11 cellular contexts compared by ENCODE assay signal in genomic region chr22:46748948-46749681, GRCh38. TPM values are rescaled to one million over a fixed set of nuclear protein-coding genes. Genes with fewer than 3 reads are reported as not detected.
DNase-seq lines count a peak whose midpoint lies in the region; ATAC-seq, FAIRE-seq and TF ChIP-seq lines count a peak whose summit lies in the region.
"Had no signal": no experiment of that assay in that cellular context is flagged by ENCODE, and none has a peak within 500 bp of the region (broad histone marks: within the 10 kb centered on the region; RNA-seq: fewer than 3 reads in every experiment).

No MANE protein-coding gene starts in this region.

- peak; percentile 37 for TF ChIP-seq POLR2A in endothelial cell of umbilical vein (IDR thresholded peaks at IDR 0.05; ENCODE audit: low read depth, low read length)

- TF ChIP-seq CTCF in H9 (conservative IDR thresholded peaks at IDR 0.05) (no peak), endothelial cell of umbilical vein (IDR thresholded peaks at IDR 0.05; ENCODE audit: extremely low read depth in 1 of 2, insufficient read depth in 1 of 2, low read depth in 1 of 2, low read length in 2 of 2) (no peak)

- no peak overlapping the region for H2AK5ac ChIP-seq in H9 (ENCODE audit: insufficient read length, low read length)

- H3K79me2 ChIP-seq in H9 (ENCODE audit: insufficient read depth, low read length): no peaks in the 10 kb centered on the region
- H3K79me2 ChIP-seq in endothelial cell of umbilical vein (ENCODE audit: control insufficient read depth, insufficient read depth, low read length): no peaks in the 10 kb centered on the region

- H3K27me3 ChIP-seq in H9 (ENCODE audit: insufficient read depth, low read length) (no peaks in the 10 kb centered on the region), endothelial cell of umbilical vein (ENCODE audit: control insufficient read depth in 2 of 2, insufficient read depth in 2 of 2, low read length in 2 of 2) (no peaks in the 10 kb centered on the region)

- no peaks in the 10 kb centered on the region for H3K9me3 ChIP-seq in H9 (ENCODE audit: control insufficient read depth, low read depth, low read length)
- H3K9me3 ChIP-seq in endothelial cell of umbilical vein (replicated peaks; ENCODE audit: control insufficient read depth, insufficient read depth, low read length): no peaks in the 10 kb centered on the region

- dilution Hi-C loops in endothelial cell of umbilical vein (cut with MboI; ENCODE audit: extremely low pct_ligation_motif_present, low sequenced_read_pairs): no loop called here

- no peak overlapping the region for H3K56ac ChIP-seq in H9 (ENCODE audit: insufficient read length, low read depth, low read length)

- DNase-seq in H9 (no peak), endothelial cell of umbilical vein (ENCODE audit: low read depth, low spot score) (peak; percentile 91), hippocampal formation (lab: John Stamatoyannopoulos, UW) (no peak), NCI-H524 treated with DMSO at 0.1 percent for 48 hours (lab: John Stamatoyannopoulos, UW) (no peak)
- DNase-seq in activated CD4-positive, alpha-beta T cell treated with anti-CD3 and anti-CD28 coated beads, Interleukin-2, amount 10 ng/mL, durations not matched to agents 7 days and 5 days: peak; percentile 68
- DNase-seq in stimulated activated CD4-positive, alpha-beta T cell treated with anti-CD3 and anti-CD28 coated beads, Interleukin-1b, Interleukin-23, amount 100 ng/mL, for 48 hours: peak; percentile 56
- DNase-seq: NCI-H524 had no signal

- H3K4me1 ChIP-seq in H9 (ENCODE audit: insufficient read depth, low read length) (no peaks in the 10 kb centered on the region), endothelial cell of umbilical vein (ENCODE audit: control insufficient read depth, extremely low read depth, insufficient read depth, low read length) (peaks cover 46% of the 10 kb centered on the region)

- H2BK120ac ChIP-seq in H9 (ENCODE audit: low read depth, low read length, poor library complexity, severe bottlenecking): no peak overlapping the region

- H2AFZ ChIP-seq in H9 (ENCODE audit: low read length) (no peak overlapping the region), endothelial cell of umbilical vein (ENCODE audit: low read depth, low read length) (peak overlapping the region; percentile 55)

- H3K36me3 ChIP-seq in endothelial cell of umbilical vein (ENCODE audit: control insufficient read depth in 2 of 2, extremely low read depth in 1 of 2, insufficient read depth in 2 of 2, low read length in 2 of 2): no peaks in the 10 kb centered on the region
- H3K36me3 ChIP-seq: cardiac muscle cell had no signal

- peak overlapping the region in 2 of 3 experiments; percentile 73 to 93; a peak in 2 of 7 replicates for H3K27ac Mint-ChIP-seq in H9
- peak overlapping the region; percentile 96 for H3K27ac Mint-ChIP-seq in activated CD4-positive, alpha-beta T cell treated with anti-CD3 and anti-CD28 coated beads, Interleukin-2, amount 10 ng/mL, durations not matched to agents 7 days and 5 days
- H3K27ac Mint-ChIP-seq: progenitor cell of endocrine pancreas had no signal

- no peak overlapping the region for H2BK5ac ChIP-seq in H9 (ENCODE audit: insufficient read length, low read length)

- no peak overlapping the region for H3K14ac ChIP-seq in H9 (ENCODE audit: insufficient read depth, low read length)

- BruUV-seq in endothelial cell of umbilical vein (replicated peaks; lab: Mats Ljungman, UMichigan): no TSS peak

- H3K4me2 ChIP-seq in H9 (ENCODE audit: insufficient read depth, insufficient read length, low read length) (no peak overlapping the region), endothelial cell of umbilical vein (ENCODE audit: insufficient read depth, low read length) (peak overlapping the region; percentile 61)

- H4K8ac ChIP-seq in H9 (replicated peaks; ENCODE audit: insufficient read length, low read depth, low read length): no peak overlapping the region

- H3K9ac ChIP-seq in H9 (ENCODE audit: extremely low read depth, insufficient read length, low read length): no peak overlapping the region
- H3K9ac ChIP-seq in endothelial cell of umbilical vein (replicated peaks; ENCODE audit: extremely low read depth, insufficient read depth, low read length): peak overlapping the region; percentile 53

- H3K36me3 Mint-ChIP-seq in H9 (ENCODE audit: insufficient read depth in 1 of 3, low read depth in 3 of 3): 0 out of 7 replicates have a peak, but pooled peaks cover 0 to under 1% (median 0%) of the 10 kb centered on the region in 3 experiments
- no peaks in the 10 kb centered on the region for H3K36me3 Mint-ChIP-seq in activated CD4-positive, alpha-beta T cell treated with anti-CD3 and anti-CD28 coated beads, Interleukin-2, amount 10 ng/mL, durations not matched to agents 7 days and 5 days (ENCODE audit: low read depth)

- H3T11ph ChIP-seq in H9 (ENCODE audit: low read length): no peak overlapping the region

- no peaks in the 10 kb centered on the region for H3K23me2 ChIP-seq in H9 (ENCODE audit: insufficient read length, low read depth, low read length, poor library complexity, severe bottlenecking)

- ATAC-seq in HG03175 (IDR thresholded peaks at IDR 0.05; ENCODE audit: unreplicated experiment): no peak
- no peak for ATAC-seq in GM21390 (IDR thresholded peaks at IDR 0.05; ENCODE audit: unreplicated experiment)

- no peak overlapping the region for H3K4me3 ChIP-seq in endothelial cell of umbilical vein (replicated peaks in 1 of 3; ENCODE audit: insufficient read depth in 1 of 3, low read depth in 1 of 3, low read length in 3 of 3)
- H3K4me3 ChIP-seq: cardiac muscle cell had no signal

- POLR2A ChIA-PET in activated CD4-positive, alpha-beta T cell treated with anti-CD3 and anti-CD28 coated beads, Interleukin-2, amount 10 ng/mL, durations not matched to agents 7 days and 5 days (lab: Charles Lee): interaction anchor here (0.6 to 1.0 kb wide), 2 partner anchors 14 to 42 kb away, joined by 3 to 4 read pairs; partner anchors contain the start of gene TBC1D22A
- POLR2A ChIA-PET in endothelial cell of umbilical vein (lab: Charles Lee): interaction anchor here (1.8 kb wide), 1 partner anchor 13 kb away, joined by 5 read pairs; the partner anchor contains the start of gene TBC1D22A

- H3K9me3 Mint-ChIP-seq in H9: peaks cover 0 to under 1% of the 10 kb centered on the region in 2 experiments; a peak in 3 of 5 replicates
- no peaks in the 10 kb centered on the region for H3K9me3 Mint-ChIP-seq in activated CD4-positive, alpha-beta T cell treated with anti-CD3 and anti-CD28 coated beads, Interleukin-2, amount 10 ng/mL, durations not matched to agents 7 days and 5 days

- H2BK15ac ChIP-seq in H9 (ENCODE audit: low read depth, low read length): no peak overlapping the region

- H3K9me1 ChIP-seq in endothelial cell of umbilical vein (replicated peaks; ENCODE audit: control insufficient read depth, extremely low read depth, insufficient read depth, low read length): no peaks in the 10 kb centered on the region

- H3K27ac ChIP-seq in H9 (ENCODE audit: insufficient read length, low read depth, low read length): no peak overlapping the region
- peak overlapping the region; percentile 90 for H3K27ac ChIP-seq in endothelial cell of umbilical vein (ENCODE audit: insufficient read depth, low read depth, low read length)
- H3K27ac ChIP-seq: cardiac muscle cell had no signal

- no peak overlapping the region for H2BK12ac ChIP-seq in H9 (ENCODE audit: insufficient read length, low read depth, low read length)

- CTCF ChIA-PET in activated CD4-positive, alpha-beta T cell treated with anti-CD3 and anti-CD28 coated beads, Interleukin-2, amount 10 ng/mL, durations not matched to agents 7 days and 5 days (lab: Charles Lee): interaction anchor here (0.8 to 3.5 kb wide), 4 partner anchors 9 to 16 kb away, joined by 3 to 15 read pairs (median 5); partner anchors contain the start of gene TBC1D22A
- CTCF ChIA-PET in endothelial cell of umbilical vein (lab: Charles Lee): interaction anchor here (1.1 to 1.5 kb wide), 5 partner anchors 8 to 28 kb away, joined by 3 to 9 read pairs (median 8); no protein-coding TSS in a partner anchor

- H3K27me3 Mint-ChIP-seq in H9 (ENCODE audit: low read depth): peaks cover 42% of the 10 kb centered on the region
- no peaks in the 10 kb centered on the region for H3K27me3 Mint-ChIP-seq in activated CD4-positive, alpha-beta T cell treated with anti-CD3 and anti-CD28 coated beads, Interleukin-2, amount 10 ng/mL, durations not matched to agents 7 days and 5 days

- intact Hi-C loops in endothelial cell of umbilical vein (cut with micrococcal nuclease): loop anchor here (1.0 kb wide), 1 partner anchor 11 kb away; the partner anchor contains the start of gene CERK

- no peak overlapping the region for H3K23ac ChIP-seq in H9 (ENCODE audit: insufficient read length, low read depth, low read length)

- H3K4me3 Mint-ChIP-seq in H9: no peak overlapping the region; a peak in 1 of 5 replicates
- H3K4me3 Mint-ChIP-seq in activated CD4-positive, alpha-beta T cell treated with anti-CD3 and anti-CD28 coated beads, Interleukin-2, amount 10 ng/mL, durations not matched to agents 7 days and 5 days: peak overlapping the region; percentile 60

- H2BK20ac ChIP-seq in H9 (ENCODE audit: low read depth, low read length, poor library complexity, severe bottlenecking): no peak overlapping the region

- WGBS in H9 (ENCODE audit: extremely low coverage, insufficient read length, low lambda C conversion rate): no CpG with 5 or more reads among the region's 14 CpGs

- peak; percentile 97 for FAIRE-seq in endothelial cell of umbilical vein (lab: Jason Lieb, UNC)

- no peak overlapping the region for H3K4ac ChIP-seq in H9 (ENCODE audit: low read depth, low read length)

- no peaks in the 10 kb centered on the region for H3K4me1 Mint-ChIP-seq in H9
- peaks cover 24% of the 10 kb centered on the region for H3K4me1 Mint-ChIP-seq in activated CD4-positive, alpha-beta T cell treated with anti-CD3 and anti-CD28 coated beads, Interleukin-2, amount 10 ng/mL, durations not matched to agents 7 days and 5 days

- H4K5ac ChIP-seq in H9 (ENCODE audit: insufficient read length, low read depth, low read length): no peak overlapping the region

- no peak overlapping the region for H4K91ac ChIP-seq in H9 (ENCODE audit: insufficient read length, low read depth, low read length)

- H3K18ac ChIP-seq in H9 (ENCODE audit: insufficient read length, low read depth, low read length): no peak overlapping the region

- no peaks in the 10 kb centered on the region for H3K79me1 ChIP-seq in H9 (ENCODE audit: insufficient read depth, low read depth, low read length, poor library complexity, severe bottlenecking)

- H4K20me1 ChIP-seq in H9 (ENCODE audit: control insufficient read depth, insufficient read depth, insufficient read length): no peaks in the 10 kb centered on the region
- no peaks in the 10 kb centered on the region for H4K20me1 ChIP-seq in endothelial cell of umbilical vein (replicated peaks; ENCODE audit: control insufficient read depth, extremely low read depth, insufficient read depth, low read length)

RNA-seq across cellular contexts. Expression of gene CERK, which starts 11.1 kb away (rescaled TPM):
- 46.3 and 47.1 TPM in 2 replicates for total RNA-seq in H9 (2021)
- 10 to 100 TPM; 41.8 to 47.1 TPM for total RNA-seq in activated CD4-positive, alpha-beta T cell treated with anti-CD3 and anti-CD28 coated beads, Interleukin-2, amount 10 ng/mL, durations not matched to agents 7 days and 5 days
- total RNA-seq in endothelial cell of umbilical vein: 88.0 and 104 TPM in 2 replicates
- 44.1 and 61.1 TPM in 2 replicates for polyA plus RNA-seq in endothelial cell of umbilical vein
- 50.7 and 54.4 TPM in 2 replicates for polyA plus RNA-seq in endothelial cell of umbilical vein (2011; cell fraction: cytosol; rRNA removed)
- 68.9 and 69.2 TPM in 2 replicates for polyA plus RNA-seq in endothelial cell of umbilical vein (2011; cell fraction: nucleus; rRNA removed)
- 59.7 and 68.3 TPM in 2 replicates for polyA plus RNA-seq in endothelial cell of umbilical vein (2012)
- polyA minus RNA-seq in endothelial cell of umbilical vein: 115 and 119 TPM in 2 replicates
- polyA minus RNA-seq in endothelial cell of umbilical vein (2011; cell fraction: cytosol; rRNA and poly(A)+ RNA removed): 11.3 TPM
- polyA minus RNA-seq in endothelial cell of umbilical vein (2011; cell fraction: nucleus; rRNA and poly(A)+ RNA removed): 51.1 and 53.1 TPM in 2 replicates

RNA-seq across cellular contexts. Expression of gene TBC1D22A, which starts 13.3 kb away (rescaled TPM):
- total RNA-seq in H9 (2021) (19.3 and 20.8 TPM in 2 replicates), endothelial cell of umbilical vein (32.4 and 32.9 TPM in 2 replicates)
- total RNA-seq in activated CD4-positive, alpha-beta T cell treated with anti-CD3 and anti-CD28 coated beads, Interleukin-2, amount 10 ng/mL, durations not matched to agents 7 days and 5 days: 10 to 100 TPM; 34.1 to 39.2 TPM
- 23.2 and 26.1 TPM in 2 replicates for polyA plus RNA-seq in endothelial cell of umbilical vein
- 21.4 and 21.7 TPM in 2 replicates for polyA plus RNA-seq in endothelial cell of umbilical vein (2011; cell fraction: cytosol; rRNA removed)
- 18.9 and 19.7 TPM in 2 replicates for polyA plus RNA-seq in endothelial cell of umbilical vein (2011; cell fraction: nucleus; rRNA removed)
- 19.8 and 23.4 TPM in 2 replicates for polyA plus RNA-seq in endothelial cell of umbilical vein (2012)
- polyA minus RNA-seq in endothelial cell of umbilical vein: 25.6 and 29.5 TPM in 2 replicates
- 7.7 TPM for polyA minus RNA-seq in endothelial cell of umbilical vein (2011; cell fraction: cytosol; rRNA and poly(A)+ RNA removed)
- 24.2 and 29.1 TPM in 2 replicates for polyA minus RNA-seq in endothelial cell of umbilical vein (2011; cell fraction: nucleus; rRNA and poly(A)+ RNA removed)

Comparison
In these comparisons a context has a peak if more than half of its experiments do, and no peak if none do; other contexts are left out.
1. DNase-seq: peak in activated CD4-positive, alpha-beta T cell treated with anti-CD3 and anti-CD28 coated beads, Interleukin-2, amount 10 ng/mL, durations not matched to agents 7 days and 5 days (single experiment), endothelial cell of umbilical vein (single experiment) and stimulated activated CD4-positive, alpha-beta T cell treated with anti-CD3 and anti-CD28 coated beads, Interleukin-1b, Interleukin-23, amount 100 ng/mL, for 48 hours (single experiment); none in H9 (single experiment), hippocampal formation (0 of 2) and NCI-H524 treated with DMSO at 0.1 percent for 48 hours (single experiment).